Comparison of ENCODE assay signal across 16 cellular contexts in genomic region chr4:95431678-95432077, GRCh38.
DNase-seq lines count a peak whose midpoint lies in the region; ATAC-seq, FAIRE-seq and TF ChIP-seq lines count a peak whose summit lies in the region.
"Had no signal": no experiment of that assay in that cellular context is flagged by ENCODE, and none has a peak within 500 bp of the region (broad histone marks: within the 10 kb centered on the region; RNA-seq: fewer than 3 reads in every experiment).

No MANE protein-coding gene starts in this region.

- no peaks in the 10 kb centered on the region for H3K36me3 ChIP-seq in A673 (ENCODE audit: insufficient read depth, low read length, poor library complexity, severe bottlenecking)
- no peaks in the 10 kb centered on the region for H3K36me3 ChIP-seq in astrocyte (ENCODE audit: insufficient read depth, low read length)
- H3K36me3 ChIP-seq in neural progenitor cell: no peaks in the 10 kb centered on the region

- H3K4me3 Mint-ChIP-seq in astrocyte (ENCODE audit: unreplicated experiment): no peak overlapping the region
- H3K4me3 Mint-ChIP-seq in neural progenitor cell: no peak overlapping the region
- no peak overlapping the region for H3K4me3 Mint-ChIP-seq in naive thymus-derived CD8-positive, alpha-beta T cell
- H3K4me3 Mint-ChIP-seq: CD14-positive monocyte; CD8-positive, alpha-beta T cell had no signal

- no TSS peak for BruUV-seq in A673 (replicated peaks; lab: Mats Ljungman, UMichigan)

- no peaks in the 10 kb centered on the region for H3K27me3 ChIP-seq in A673 (replicated peaks; ENCODE audit: insufficient read depth, low read depth, low read length, poor library complexity)
- H3K27me3 ChIP-seq in astrocyte (ENCODE audit: insufficient read depth, low read length): no peaks in the 10 kb centered on the region
- no peaks in the 10 kb centered on the region for H3K27me3 ChIP-seq in neural progenitor cell

- H3K4me3 ChIP-seq in A673 (ENCODE audit: low read depth, low read length, poor library complexity, severe bottlenecking) (no peak overlapping the region), astrocyte (ENCODE audit: insufficient read depth, low read depth, low read length) (no peak overlapping the region), neural progenitor cell (no peak overlapping the region)
- H3K4me3 ChIP-seq: A549, GM23248 had no signal

- POLR2A ChIA-PET in A673 (lab: Charles Lee; ENCODE audit: low non-redundant PET): no interaction called here
- POLR2A ChIA-PET in naive thymus-derived CD8-positive, alpha-beta T cell (lab: Charles Lee): no interaction called here

- DNase-seq in A673 (ENCODE audit: low spot score): peak; percentile 40
- DNase-seq in NCI-H2227 (lab: John Stamatoyannopoulos, UW; ENCODE audit: unreplicated experiment): peak; percentile 44
- DNase-seq in astrocyte (ENCODE audit: low read depth): peak; percentile 77
- DNase-seq in neural progenitor cell (ENCODE audit: low spot score): no peak
- no peak for DNase-seq in NCI-H2171 treated with DMSO at 0.1 percent for 48 hours (lab: John Stamatoyannopoulos, UW)
- no peak for DNase-seq in naive thymus-derived CD8-positive, alpha-beta T cell
- DNase-seq: Caco-2; CD8-positive, alpha-beta T cell; DMS53; GM23248 had no signal

- H3K9me3 ChIP-seq in A673 (ENCODE audit: low read depth, low read length, poor library complexity, severe bottlenecking) (no peaks in the 10 kb centered on the region), astrocyte (ENCODE audit: insufficient read depth, low read depth, low read length) (no peaks in the 10 kb centered on the region), neural progenitor cell (ENCODE audit: low read depth) (no peaks in the 10 kb centered on the region)
- H3K9me3 ChIP-seq: A549, Caco-2 had no signal

- TF ChIP-seq CTCF in A673 (conservative IDR thresholded peaks at IDR 0.05; ENCODE audit: low read depth, low read length) (no peak), astrocyte (IDR thresholded peaks at IDR 0.05; ENCODE audit: insufficient read depth, low read depth, low read length) (no peak), neural progenitor cell (IDR thresholded peaks at IDR 0.05) (no peak)

- H3K4me1 Mint-ChIP-seq in astrocyte (ENCODE audit: low read depth, unreplicated experiment): peaks cover 8% of the 10 kb centered on the region
- peaks cover 78% of the 10 kb centered on the region for H3K4me1 Mint-ChIP-seq in neural progenitor cell
- peaks cover 0 to 11% (median 3%) of the 10 kb centered on the region in 4 donors for H3K4me1 Mint-ChIP-seq in naive thymus-derived CD8-positive, alpha-beta T cell
- H3K4me1 Mint-ChIP-seq: CD14-positive monocyte had no signal

- CTCF ChIA-PET in A673 (lab: Charles Lee): no interaction called here

- no peak overlapping the region for H3K4me2 ChIP-seq in astrocyte (ENCODE audit: low read length)
- no peak overlapping the region for H3K4me2 ChIP-seq in neural progenitor cell
- H3K4me2 ChIP-seq: A549 had no signal

- H3K79me2 ChIP-seq in astrocyte (ENCODE audit: insufficient read depth, low read length) (no peaks in the 10 kb centered on the region), neural progenitor cell (ENCODE audit: low read depth) (no peaks in the 10 kb centered on the region)

- no peak overlapping the region for H3K27ac Mint-ChIP-seq in astrocyte (ENCODE audit: unreplicated experiment)
- H3K27ac Mint-ChIP-seq in neural progenitor cell: peak overlapping the region; percentile 21
- no peak overlapping the region for H3K27ac Mint-ChIP-seq in naive thymus-derived CD8-positive, alpha-beta T cell
- H3K27ac Mint-ChIP-seq: CD14-positive monocyte; CD8-positive, alpha-beta T cell had no signal

- H3K4me1 ChIP-seq in A673 (ENCODE audit: insufficient read depth, low read length, poor library complexity, severe bottlenecking) (no peaks in the 10 kb centered on the region), astrocyte (ENCODE audit: insufficient read depth, low read length) (no peaks in the 10 kb centered on the region), neural progenitor cell (peaks cover 38% of the 10 kb centered on the region)
- H3K4me1 ChIP-seq: A549 had no signal

- intact Hi-C loops in A673 (cut with micrococcal nuclease; ENCODE audit: unreplicated experiment): no loop called here

- H3K9me3 Mint-ChIP-seq in astrocyte (ENCODE audit: unreplicated experiment): no peaks in the 10 kb centered on the region
- H3K9me3 Mint-ChIP-seq in neural progenitor cell: peaks cover 8% of the 10 kb centered on the region
- H3K9me3 Mint-ChIP-seq in naive thymus-derived CD8-positive, alpha-beta T cell: no peaks in the 10 kb centered on the region
- H3K9me3 Mint-ChIP-seq: CD8-positive, alpha-beta T cell had no signal

- H2AFZ ChIP-seq in astrocyte (ENCODE audit: low read depth, low read length): no peak overlapping the region
- H2AFZ ChIP-seq in neural progenitor cell (replicated peaks): no peak overlapping the region
- H2AFZ ChIP-seq: GM23248 had no signal

- no peaks in the 10 kb centered on the region for H3K36me3 Mint-ChIP-seq in astrocyte (ENCODE audit: low read depth, unreplicated experiment)
- peaks cover 21% of the 10 kb centered on the region for H3K36me3 Mint-ChIP-seq in neural progenitor cell
- no peaks in the 10 kb centered on the region for H3K36me3 Mint-ChIP-seq in naive thymus-derived CD8-positive, alpha-beta T cell
- H3K36me3 Mint-ChIP-seq: CD14-positive monocyte; CD8-positive, alpha-beta T cell had no signal

- no peaks in the 10 kb centered on the region for H3K27me3 Mint-ChIP-seq in astrocyte (ENCODE audit: low read depth, unreplicated experiment)
- H3K27me3 Mint-ChIP-seq in neural progenitor cell (ENCODE audit: insufficient read depth, low read depth): no peaks in the 10 kb centered on the region
- H3K27me3 Mint-ChIP-seq in naive thymus-derived CD8-positive, alpha-beta T cell: peaks cover 0 to 9% (median 2%) of the 10 kb centered on the region in 5 donors

- peaks cover 5% of the 10 kb centered on the region for H3F3A ChIP-seq in neural progenitor cell (ENCODE audit: low read depth)

- no peak overlapping the region for H3K27ac ChIP-seq in A673 (ENCODE audit: low read depth, low read length, poor library complexity, severe bottlenecking)
- no peak overlapping the region for H3K27ac ChIP-seq in astrocyte (ENCODE audit: low read depth, low read length)
- H3K27ac ChIP-seq in neural progenitor cell: no peak overlapping the region
- H3K27ac ChIP-seq: A549, GM23248, HL-60 had no signal

- H4K20me1 ChIP-seq in astrocyte (ENCODE audit: insufficient read depth, low read length): no peaks in the 10 kb centered on the region
- no peaks in the 10 kb centered on the region for H4K20me1 ChIP-seq in neural progenitor cell (ENCODE audit: low read depth)

- ATAC-seq in naive thymus-derived CD8-positive, alpha-beta T cell: no peak
- no peak for ATAC-seq in HG03108 (IDR thresholded peaks at IDR 0.05; ENCODE audit: unreplicated experiment)
- ATAC-seq: A549; CD8-positive, alpha-beta T cell; HCT116 had no signal

- H3K9ac ChIP-seq in astrocyte (ENCODE audit: low read length): no peak overlapping the region
- no peak overlapping the region for H3K9ac ChIP-seq in neural progenitor cell
- H3K9ac ChIP-seq: GM23248 had no signal

- no peak for FAIRE-seq in astrocyte (lab: Jason Lieb, UNC)
- FAIRE-seq: A549, H54 had no signal

Comparison
In these comparisons a context has a peak if more than half of its experiments do, and no peak if none do; other contexts are left out.
1. DNase-seq: peak in A673 (single experiment), NCI-H2227 (single experiment) and astrocyte (single experiment); none in neural progenitor cell (single experiment), NCI-H2171 treated with DMSO at 0.1 percent for 48 hours (single experiment) and naive thymus-derived CD8-positive, alpha-beta T cell (0 of 10).